Comparison of ENCODE assay signal across 9 cellular contexts in genomic region chr4:127655590-127655989, GRCh38. TPM values are rescaled to one million over a fixed set of nuclear protein-coding genes. Genes with fewer than 3 reads are reported as not detected.
DNase-seq lines count a peak whose midpoint lies in the region; ATAC-seq, FAIRE-seq and TF ChIP-seq lines count a peak whose summit lies in the region.
"Not testable (repeated sequence)": the region's sequence is repeated elsewhere in the genome, so short reads cannot be mapped to it uniquely, and the experiment has no call there.
"Had no signal": no experiment of that assay in that cellular context is flagged by ENCODE, and none has a peak within 500 bp of the region (broad histone marks: within the 10 kb centered on the region; RNA-seq: fewer than 3 reads in every experiment).

No MANE protein-coding gene starts in this region.

- ATAC-seq in A549, K562: not testable (repeated sequence)

- H3K79me2 ChIP-seq in K562 (ENCODE audit: control insufficient read depth, insufficient read depth, low read length); smooth muscle cell (ENCODE audit: low read depth): not testable (repeated sequence)

- in situ Hi-C loops in K562 (cut with MboI), result not testable (repeated sequence)

- not testable (repeated sequence) for H3K27me3 ChIP-seq in H7 (ENCODE audit: control insufficient read depth, insufficient read depth, low read length); HUES6 (ENCODE audit: control insufficient read depth, insufficient read depth, low read length); K562 (ENCODE audit: control insufficient read depth in 2 of 2, insufficient read depth in 2 of 2, low read length in 2 of 2); smooth muscle cell (ENCODE audit: low read depth)

- peak overlapping the region; percentile 39; the same call in 2 of the 3 replicates for H3K4me3 ChIP-seq in A549
- H3K4me3 ChIP-seq in H7 (ENCODE audit: insufficient read depth, low read depth, low read length), result peak overlapping the region; percentile 29
- peak overlapping the region; percentile 57 for H3K4me3 ChIP-seq in HUES6 (ENCODE audit: low read depth, low read length)
- H3K4me3 ChIP-seq in K562, result peak overlapping the region; percentile 25; the same call in 1 of the 2 replicates
- peak overlapping the region; percentile 32 for H3K4me3 ChIP-seq in smooth muscle cell

- H3K27ac Mint-ChIP-seq in glutamatergic neuron (ENCODE audit: unreplicated experiment), result peak overlapping the region; percentile 90
- H3K27ac Mint-ChIP-seq in mesothelial cell of epicardium, result not testable (repeated sequence)

- H3K27me3 Mint-ChIP-seq in glutamatergic neuron (ENCODE audit: unreplicated experiment); mesothelial cell of epicardium (ENCODE audit: low read depth): not testable (repeated sequence)

- not testable (repeated sequence) for TF ChIP-seq CTCF in A549 (IDR thresholded peaks at IDR 0.05); K562 (IDR thresholded peaks at IDR 0.05 in 2 of 3, conservative IDR thresholded peaks at IDR 0.05 in 1 of 3; ENCODE audit: insufficient read depth in 2 of 3, low read depth in 1 of 3, low read length in 3 of 3); glutamatergic neuron (IDR thresholded peaks at IDR 0.05; ENCODE audit: partially characterized antibody, unreplicated experiment); mesothelial cell of epicardium (IDR thresholded peaks at IDR 0.05; ENCODE audit: unreplicated experiment); smooth muscle cell (IDR thresholded peaks at IDR 0.05; ENCODE audit: borderline replicate concordance, insufficient read depth, poor library complexity, severe bottlenecking)

- not testable (repeated sequence) for H3K4me1 Mint-ChIP-seq in glutamatergic neuron (ENCODE audit: low read depth, unreplicated experiment); mesothelial cell of epicardium

- not testable (repeated sequence) for H3K36me3 ChIP-seq in H7 (replicated peaks; ENCODE audit: control insufficient read depth, insufficient read depth, low read length); HUES6 (ENCODE audit: control insufficient read depth, insufficient read depth, low read length); K562 (ENCODE audit: control insufficient read depth, insufficient read depth, low read length); smooth muscle cell (ENCODE audit: low read depth)

- H3F3A ChIP-seq in smooth muscle cell (ENCODE audit: low read depth), result not testable (repeated sequence)

- POLR2A ChIA-PET in A549 (lab: Yijun Ruan, JAX), result not testable (repeated sequence)
- POLR2A ChIA-PET in K562 (lab: Yijun Ruan, JAX), result interaction anchor here (1.2 kb wide), 1 partner anchor 324 kb away, joined by 3 read pairs; no protein-coding TSS in a partner anchor

- FAIRE-seq in A549 (lab: Jason Lieb, UNC); K562 (lab: Jason Lieb, UNC): not testable (repeated sequence)

- H3K36me3 Mint-ChIP-seq in glutamatergic neuron (ENCODE audit: unreplicated experiment), result not testable (repeated sequence)
- peaks cover 17% of the 10 kb centered on the region for H3K36me3 Mint-ChIP-seq in mesothelial cell of epicardium

- not testable (repeated sequence) for H3K9me3 ChIP-seq in A549; HUES6 (ENCODE audit: control insufficient read depth, insufficient read depth, low read depth, low read length); K562 (replicated peaks; ENCODE audit: control insufficient read depth, insufficient read depth, low read depth, low read length); smooth muscle cell (replicated peaks; ENCODE audit: low read depth)

- TF ChIP-seq EP300 in A549 (IDR thresholded peaks at IDR 0.05); K562 (IDR thresholded peaks at IDR 0.05; ENCODE audit: low read length): not testable (repeated sequence)

- peak overlapping the region; percentile 51 for H3K9ac ChIP-seq in HUES6 (ENCODE audit: low read length)
- not testable (repeated sequence) for H3K9ac ChIP-seq in K562 (ENCODE audit: insufficient read depth in 1 of 2, low read depth in 2 of 2, low read length in 2 of 2); smooth muscle cell (ENCODE audit: low read depth)

- DNase-seq in A549 (ENCODE audit: low read depth in 1 of 2, low spot score in 1 of 2); H7; K562 (ENCODE audit: extremely low read depth in 1 of 4, low spot score in 3 of 4); glutamatergic neuron; mesothelial cell of epicardium (ENCODE audit: low spot score in 2 of 2, unreplicated experiment in 2 of 2); smooth muscle cell (lab: John Stamatoyannopoulos, UW; ENCODE audit: unreplicated experiment): not testable (repeated sequence)

- BruUV-seq in K562 (replicated peaks; lab: Mats Ljungman, UMichigan), result not testable (repeated sequence)

- 0 out of 2 replicates have a peak overlapping the region, but pooled peaks have one; percentile 22 for H2AFZ ChIP-seq in K562 (ENCODE audit: low read depth, low read length)
- not testable (repeated sequence) for H2AFZ ChIP-seq in smooth muscle cell (ENCODE audit: low read depth)

- TF ChIP-seq POLR2A in A549 (IDR thresholded peaks at IDR 0.05; ENCODE audit: low read length); K562 (conservative IDR thresholded peaks at IDR 0.05): not testable (repeated sequence)

- 92% methylated on average over 5 of the region's 17 CpGs for WGBS in A549 (ENCODE audit: missing lambda C conversion rate)
- WGBS in K562 (ENCODE audit: insufficient coverage, low coverage, missing lambda C conversion rate), result no CpG with 5 or more reads among the region's 17 CpGs
- WGBS in smooth muscle cell (ENCODE audit: low lambda C conversion rate), result 44% methylated on average over 16 of the region's 17 CpGs

- H3K4me1 ChIP-seq in A549; HUES6 (ENCODE audit: control insufficient read depth, insufficient read depth, low read length); K562 (replicated peaks in 1 of 2; ENCODE audit: control insufficient read depth in 2 of 2, insufficient read depth in 2 of 2, low read length in 2 of 2); smooth muscle cell (ENCODE audit: low read depth): not testable (repeated sequence)

- H3K27ac ChIP-seq in A549; HUES6 (ENCODE audit: low read depth, low read length); K562 (ENCODE audit: extremely low read depth, low read depth, low read length); smooth muscle cell (ENCODE audit: low read depth): not testable (repeated sequence)

- not testable (repeated sequence) for H4K20me1 ChIP-seq in K562 (replicated peaks; ENCODE audit: control insufficient read depth, insufficient read depth, low read length); smooth muscle cell (ENCODE audit: low read depth)

- H3K4me3 Mint-ChIP-seq in glutamatergic neuron (ENCODE audit: unreplicated experiment) (peak overlapping the region; percentile 85), mesothelial cell of epicardium (peak overlapping the region; percentile 50)

- intact Hi-C loops in K562 (cut with micrococcal nuclease), result not testable (repeated sequence)

- not testable (repeated sequence) for H3K9me1 ChIP-seq in K562 (ENCODE audit: control insufficient read depth, insufficient read depth, low read length)

- not testable (repeated sequence) for H3K4me2 ChIP-seq in A549; K562 (ENCODE audit: insufficient read depth, low read length); smooth muscle cell

- H3K9me3 Mint-ChIP-seq in glutamatergic neuron (ENCODE audit: unreplicated experiment); mesothelial cell of epicardium: not testable (repeated sequence)

- not testable (repeated sequence) for TF ChIP-seq RAD21 in A549 (conservative IDR thresholded peaks at IDR 0.05 in 1 of 2, IDR thresholded peaks at IDR 0.05 in 1 of 2); K562 (CRISPR knock-in tag; conservative IDR thresholded peaks at IDR 0.05 in 1 of 2, IDR thresholded peaks at IDR 0.05 in 1 of 2)

- CTCF ChIA-PET in A549 (lab: Yijun Ruan, JAX), result not testable (repeated sequence)
- CTCF ChIA-PET in K562 (lab: Yijun Ruan, JAX; ENCODE audit: low intra/inter-chr PET ratio), result interaction anchor here (0.6 kb wide), 1 partner anchor 15 kb away, joined by 3 read pairs; no protein-coding TSS in a partner anchor

RNA-seq across cellular contexts. Expression of gene INTU, which starts 22.8 kb away (rescaled TPM):
- polyA plus RNA-seq in A549 (2011; rRNA removed) (4.7 TPM in 2 replicates), A549 (2017; fragmentation: RNase III; extraction: RNeasy Plus Mini Kit Qiagen cat#74134 plus additional on column Dnase treatment) (1.2 to 1.8 TPM (median 1.5 TPM) in 3 replicates), K562 (2011; rRNA removed) (3.2 and 8.9 TPM in 2 replicates), K562 (2014; fragmentation: Illumina TruSeq; extraction: Trizol) (2.6 and 3.0 TPM in 2 replicates), K562 (2014; fragmentation: Nextera tagmentation; extraction: Ambion mirVana) (1 to 10 TPM; 1.5 to 4.1 TPM), K562 (2014; rRNA removed) (2.7 and 4.0 TPM in 2 replicates), smooth muscle cell (4.3 and 8.0 TPM in 2 replicates)
- polyA plus RNA-seq in A549 (2012; cell fraction: cytosol; rRNA removed), result 0.52 and 0.53 TPM in 2 replicates
- 1.2 and 2.0 TPM in 2 replicates for polyA plus RNA-seq in A549 (2012; cell fraction: nucleus; rRNA removed)
- 4.3 and 4.8 TPM in 2 replicates for polyA minus RNA-seq in A549 (2011; rRNA and poly(A)+ RNA removed)
- total RNA-seq in H7 (2014; rRNA removed; shearing (Covaris generic)), result 10.3 and 11.8 TPM in 2 replicates
- total RNA-seq in K562 (2011; cell fraction: chromatin; rRNA removed; ENCODE audit: low replicate concordance), result 6.0 and 18.8 TPM in 2 replicates
- total RNA-seq in K562 (2011; cell fraction: nucleolus; rRNA removed), result 2.2 and 3.6 TPM in 2 replicates
- 7.0 and 12.6 TPM in 2 replicates for total RNA-seq in K562 (2011; cell fraction: nucleoplasm; rRNA removed)
- total RNA-seq in K562 (2014; rRNA removed) (1.8 and 2.2 TPM in 2 replicates), K562 (2014; rRNA removed; fragmentation: Illumina TruSeq; extraction: Trizol) (5.9 and 7.1 TPM in 2 replicates), K562 (2015; rRNA removed; fragmentation: Illumina TruSeq; extraction: Trizol) (3.1 and 3.8 TPM in 2 replicates), K562 (2021) (3.9 and 4.2 TPM in 2 replicates), glutamatergic neuron (ENCODE audit: unreplicated experiment) (6.3 TPM), mesothelial cell of epicardium (25.0 to 27.7 TPM (median 26.2 TPM) in 3 replicates), smooth muscle cell (32.8 and 36.0 TPM in 2 replicates)
- 1.1 and 1.7 TPM in 2 replicates for polyA plus RNA-seq in K562 (2011; cell fraction: cytosol; rRNA removed)
- 10.0 and 15.0 TPM in 2 replicates for polyA plus RNA-seq in K562 (2011; cell fraction: nucleus; rRNA removed)
- polyA plus RNA-seq in K562 (2012), result 1.8 and 3.0 TPM in 2 replicates
- 7.3 and 14.2 TPM in 2 replicates for polyA minus RNA-seq in K562 (2011; rRNA and poly(A)+ RNA removed)
- 1.2 and 3.4 TPM in 2 replicates for polyA minus RNA-seq in K562 (2011; cell fraction: cytosol; rRNA and poly(A)+ RNA removed)
- 6.3 and 9.0 TPM in 2 replicates for polyA minus RNA-seq in K562 (2011; cell fraction: nucleus; rRNA and poly(A)+ RNA removed)
- total RNA-seq: CD4-positive, alpha-beta T cell had no signal
- polyA plus RNA-seq: CD8-positive, alpha-beta memory T cell had no signal
